In genomic region chr20:24423794-24424307, GRCh38 we compare ENCODE assay signal across 32 cellular contexts. TPM values are rescaled to one million over a fixed set of nuclear protein-coding genes. Genes with fewer than 3 reads are reported as not detected.
"Had no signal": no experiment of that assay in that cellular context is flagged by ENCODE, and none has a peak within 500 bp of the region (broad histone marks: within the 10 kb centered on the region; RNA-seq: fewer than 3 reads in every experiment).

No MANE protein-coding gene starts in this region.

- H3K9ac ChIP-seq: parathyroid adenoma had no signal

- H3K79me2 ChIP-seq: hepatocyte, parathyroid adenoma had no signal

- H3K36me3 Mint-ChIP-seq: immature natural killer cell, memory B cell, natural killer cell had no signal

- H3K9me3 ChIP-seq: colonic mucosa, neutrophil, right lobe of liver, suprapubic skin, transverse colon, upper lobe of right lung, uterus had no signal

- ATAC-seq: esophagus mucosa; foreskin keratinocyte; gastroesophageal sphincter; heart left ventricle; left lobe of liver; natural killer cell; right lobe of liver; stimulated activated naive CD8-positive, alpha-beta T cell treated with anti-CD3 and anti-CD28 coated beads, Interleukin-15, amount 100 ng/mL, for 72 hours; upper lobe of right lung had no signal

- H2AFZ ChIP-seq: hepatocyte, parathyroid adenoma had no signal

- H3K4me3 Mint-ChIP-seq: dendritic cell treated with granulocyte-macrophage colony-stimulating factor and Interleukin-4, amounts not matched to agents 40 ng/mL and 50 ng/mL, for 4 days; endodermal cell; immature natural killer cell; memory B cell; natural killer cell; neural crest cell; stimulated activated naive CD8-positive, alpha-beta T cell treated with anti-CD3 and anti-CD28 coated beads, Interleukin-15, amount 100 ng/mL, for 72 hours had no signal

- DNase-seq: colonic mucosa; effector CD8-positive, alpha-beta T cell; endodermal cell; foreskin keratinocyte; heart left ventricle; immature natural killer cell; kidney; natural killer cell; right lobe of liver; small intestine; stimulated activated CD4-positive, alpha-beta T cell treated with anti-CD3 and anti-CD28 coated beads, Interleukin-1b, Interleukin-23, amount 100 ng/mL, for 48 hours; stimulated activated CD4-positive, alpha-beta T cell treated with anti-CD3 and anti-CD28 coated beads, Interleukin-4, amount 100 ng/mL, for 1 hour; stimulated activated CD8-positive, alpha-beta memory T cell treated with anti-CD3 and anti-CD28 coated beads, Interleukin-4, amount 100 ng/mL, for 48 hours; stimulated activated naive CD4-positive, alpha-beta T cell; stimulated activated naive CD8-positive, alpha-beta T cell treated with anti-CD3 and anti-CD28 coated beads, Interleukin-15, amount 100 ng/mL, for 72 hours; transverse colon; upper lobe of right lung; uterus had no signal

- H3K9me3 Mint-ChIP-seq: dendritic cell treated with granulocyte-macrophage colony-stimulating factor and Interleukin-4, amounts not matched to agents 40 ng/mL and 50 ng/mL, for 4 days; endodermal cell; immature natural killer cell; natural killer cell; neural crest cell had no signal

- H3K4me3 ChIP-seq: colonic mucosa, gastroesophageal sphincter, heart left ventricle, hepatocyte, lung, right lobe of liver, suprapubic skin, transverse colon, upper lobe of right lung, uterus had no signal

- H3K4me1 Mint-ChIP-seq: endodermal cell; immature natural killer cell; memory B cell; natural killer cell; stimulated activated naive CD8-positive, alpha-beta T cell treated with anti-CD3 and anti-CD28 coated beads, Interleukin-15, amount 100 ng/mL, for 72 hours had no signal

- H3K27ac ChIP-seq: colonic mucosa, epithelial cell of prostate, foreskin keratinocyte, gastroesophageal sphincter, heart left ventricle, hepatocyte, neutrophil, parathyroid adenoma, right lobe of liver, suprapubic skin, transverse colon, upper lobe of right lung, uterus had no signal

- H3K4me2 ChIP-seq: hepatocyte had no signal

- H3K36me3 ChIP-seq: colonic mucosa, gastroesophageal sphincter, heart left ventricle, neutrophil, right lobe of liver, suprapubic skin, transverse colon, upper lobe of right lung, uterus had no signal

- H3K27ac Mint-ChIP-seq: dendritic cell treated with granulocyte-macrophage colony-stimulating factor and Interleukin-4, amounts not matched to agents 40 ng/mL and 50 ng/mL, for 4 days; endodermal cell; immature natural killer cell; memory B cell; natural killer cell; progenitor cell of endocrine pancreas; stimulated activated naive CD8-positive, alpha-beta T cell treated with anti-CD3 and anti-CD28 coated beads, Interleukin-15, amount 100 ng/mL, for 72 hours had no signal

- H3K27me3 ChIP-seq: colonic mucosa, foreskin keratinocyte, gastroesophageal sphincter, heart left ventricle, hepatocyte, neutrophil, right lobe of liver, suprapubic skin, uterus had no signal

- H3K27me3 Mint-ChIP-seq: dendritic cell treated with granulocyte-macrophage colony-stimulating factor and Interleukin-4, amounts not matched to agents 40 ng/mL and 50 ng/mL, for 4 days; memory B cell; progenitor cell of endocrine pancreas; stimulated activated naive CD8-positive, alpha-beta T cell treated with anti-CD3 and anti-CD28 coated beads, Interleukin-15, amount 100 ng/mL, for 72 hours had no signal

- H3K4me1 ChIP-seq: colonic mucosa, foreskin keratinocyte, gastroesophageal sphincter, heart left ventricle, parathyroid adenoma, right lobe of liver, suprapubic skin, transverse colon, upper lobe of right lung, uterus had no signal

RNA-seq across cellular contexts. Expression of gene SYNDIG1, which starts 45.6 kb away (rescaled TPM):
- total RNA-seq: foreskin keratinocyte, left lobe of liver, mononuclear cell, natural killer cell, right lobe of liver, suprapubic skin, upper lobe of right lung had no signal
